Comparison of ENCODE assay signal across 1 cellular context in the genomic region with DNA sequence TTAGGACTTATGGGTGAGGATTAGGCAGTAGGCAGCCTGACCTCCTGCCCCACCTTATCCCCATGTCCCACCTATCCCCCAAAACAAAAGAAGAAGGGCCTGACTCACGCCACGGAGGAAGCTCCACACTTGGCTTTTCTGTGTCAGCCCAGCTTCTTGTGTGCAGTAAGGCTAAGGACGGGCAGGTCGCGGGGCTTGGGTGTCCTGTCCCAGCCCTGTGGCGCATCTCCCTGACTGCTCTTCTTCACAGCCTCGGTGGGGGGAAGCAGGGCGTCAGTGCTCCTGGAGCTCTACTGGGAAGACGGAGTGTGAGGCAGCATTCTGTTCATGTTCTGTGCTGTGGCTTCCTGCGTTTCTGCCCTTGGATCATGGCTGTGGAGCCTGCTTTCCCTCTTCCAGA.
TF ChIP-seq lines count a peak whose summit lies in the region.

No MANE protein-coding gene starts in this region.

TF ChIP-seq in H1, 55 proteins besides CTCF, POLR2A, EP300 and RAD21:
- TF ChIP-seq, protein P1, sequence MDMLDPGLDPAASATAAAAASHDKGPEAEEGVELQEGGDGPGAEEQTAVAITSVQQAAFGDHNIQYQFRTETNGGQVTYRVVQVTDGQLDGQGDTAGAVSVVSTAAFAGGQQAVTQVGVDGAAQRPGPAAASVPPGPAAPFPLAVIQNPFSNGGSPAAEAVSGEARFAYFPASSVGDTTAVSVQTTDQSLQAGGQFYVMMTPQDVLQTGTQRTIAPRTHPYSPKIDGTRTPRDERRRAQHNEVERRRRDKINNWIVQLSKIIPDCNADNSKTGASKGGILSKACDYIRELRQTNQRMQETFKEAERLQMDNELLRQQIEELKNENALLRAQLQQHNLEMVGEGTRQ (IDR thresholded peaks at IDR 0.05; ENCODE audit: low read length), result no peak
- TF ChIP-seq CTBP2 (IDR thresholded peaks at IDR 0.05; ENCODE audit: borderline replicate concordance, insufficient read depth, insufficient read length, low read length) (no peak), SP2 (IDR thresholded peaks at IDR 0.05; ENCODE audit: low read length) (no peak), BCL11A (IDR thresholded peaks at IDR 0.05; ENCODE audit: low read depth in 2 of 2, low read length in 2 of 2) (no peak), KDM4A (IDR thresholded peaks at IDR 0.05; ENCODE audit: low read depth, low read length, severe bottlenecking) (no peak), HDAC6 (IDR thresholded peaks at IDR 0.05; ENCODE audit: low read depth, low read length) (no peak), E2F6 (IDR thresholded peaks at IDR 0.05) (no peak), EZH2 (IDR thresholded peaks at IDR 0.05; ENCODE audit: low read depth, low read length, severe bottlenecking) (no peak), YY1 (IDR thresholded peaks at IDR 0.05; ENCODE audit: low read depth, low read length) (no peak), NRF1 (IDR thresholded peaks at IDR 0.05; ENCODE audit: low read depth, low read length) (no peak), CREB1 (IDR thresholded peaks at IDR 0.05) (no peak), HDAC2 (IDR thresholded peaks at IDR 0.05; ENCODE audit: borderline replicate concordance in 1 of 2, low read depth in 2 of 2, low read length in 2 of 2) (no peak), GABPA (IDR thresholded peaks at IDR 0.05; ENCODE audit: borderline replicate concordance, insufficient read depth, low read length) (no peak), GTF2F1 (IDR thresholded peaks at IDR 0.05; ENCODE audit: borderline replicate concordance, low read depth, low read length) (no peak), SUZ12 (IDR thresholded peaks at IDR 0.05; ENCODE audit: low read length) (no peak), TCF12 (IDR thresholded peaks at IDR 0.05; ENCODE audit: low read depth, low read length) (no peak)
- TF ChIP-seq, protein P2, sequence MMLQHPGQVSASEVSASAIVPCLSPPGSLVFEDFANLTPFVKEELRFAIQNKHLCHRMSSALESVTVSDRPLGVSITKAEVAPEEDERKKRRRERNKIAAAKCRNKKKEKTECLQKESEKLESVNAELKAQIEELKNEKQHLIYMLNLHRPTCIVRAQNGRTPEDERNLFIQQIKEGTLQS (IDR thresholded peaks at IDR 0.05; ENCODE audit: insufficient read depth, low read depth, low read length), result no peak
- TF ChIP-seq, protein P3, sequence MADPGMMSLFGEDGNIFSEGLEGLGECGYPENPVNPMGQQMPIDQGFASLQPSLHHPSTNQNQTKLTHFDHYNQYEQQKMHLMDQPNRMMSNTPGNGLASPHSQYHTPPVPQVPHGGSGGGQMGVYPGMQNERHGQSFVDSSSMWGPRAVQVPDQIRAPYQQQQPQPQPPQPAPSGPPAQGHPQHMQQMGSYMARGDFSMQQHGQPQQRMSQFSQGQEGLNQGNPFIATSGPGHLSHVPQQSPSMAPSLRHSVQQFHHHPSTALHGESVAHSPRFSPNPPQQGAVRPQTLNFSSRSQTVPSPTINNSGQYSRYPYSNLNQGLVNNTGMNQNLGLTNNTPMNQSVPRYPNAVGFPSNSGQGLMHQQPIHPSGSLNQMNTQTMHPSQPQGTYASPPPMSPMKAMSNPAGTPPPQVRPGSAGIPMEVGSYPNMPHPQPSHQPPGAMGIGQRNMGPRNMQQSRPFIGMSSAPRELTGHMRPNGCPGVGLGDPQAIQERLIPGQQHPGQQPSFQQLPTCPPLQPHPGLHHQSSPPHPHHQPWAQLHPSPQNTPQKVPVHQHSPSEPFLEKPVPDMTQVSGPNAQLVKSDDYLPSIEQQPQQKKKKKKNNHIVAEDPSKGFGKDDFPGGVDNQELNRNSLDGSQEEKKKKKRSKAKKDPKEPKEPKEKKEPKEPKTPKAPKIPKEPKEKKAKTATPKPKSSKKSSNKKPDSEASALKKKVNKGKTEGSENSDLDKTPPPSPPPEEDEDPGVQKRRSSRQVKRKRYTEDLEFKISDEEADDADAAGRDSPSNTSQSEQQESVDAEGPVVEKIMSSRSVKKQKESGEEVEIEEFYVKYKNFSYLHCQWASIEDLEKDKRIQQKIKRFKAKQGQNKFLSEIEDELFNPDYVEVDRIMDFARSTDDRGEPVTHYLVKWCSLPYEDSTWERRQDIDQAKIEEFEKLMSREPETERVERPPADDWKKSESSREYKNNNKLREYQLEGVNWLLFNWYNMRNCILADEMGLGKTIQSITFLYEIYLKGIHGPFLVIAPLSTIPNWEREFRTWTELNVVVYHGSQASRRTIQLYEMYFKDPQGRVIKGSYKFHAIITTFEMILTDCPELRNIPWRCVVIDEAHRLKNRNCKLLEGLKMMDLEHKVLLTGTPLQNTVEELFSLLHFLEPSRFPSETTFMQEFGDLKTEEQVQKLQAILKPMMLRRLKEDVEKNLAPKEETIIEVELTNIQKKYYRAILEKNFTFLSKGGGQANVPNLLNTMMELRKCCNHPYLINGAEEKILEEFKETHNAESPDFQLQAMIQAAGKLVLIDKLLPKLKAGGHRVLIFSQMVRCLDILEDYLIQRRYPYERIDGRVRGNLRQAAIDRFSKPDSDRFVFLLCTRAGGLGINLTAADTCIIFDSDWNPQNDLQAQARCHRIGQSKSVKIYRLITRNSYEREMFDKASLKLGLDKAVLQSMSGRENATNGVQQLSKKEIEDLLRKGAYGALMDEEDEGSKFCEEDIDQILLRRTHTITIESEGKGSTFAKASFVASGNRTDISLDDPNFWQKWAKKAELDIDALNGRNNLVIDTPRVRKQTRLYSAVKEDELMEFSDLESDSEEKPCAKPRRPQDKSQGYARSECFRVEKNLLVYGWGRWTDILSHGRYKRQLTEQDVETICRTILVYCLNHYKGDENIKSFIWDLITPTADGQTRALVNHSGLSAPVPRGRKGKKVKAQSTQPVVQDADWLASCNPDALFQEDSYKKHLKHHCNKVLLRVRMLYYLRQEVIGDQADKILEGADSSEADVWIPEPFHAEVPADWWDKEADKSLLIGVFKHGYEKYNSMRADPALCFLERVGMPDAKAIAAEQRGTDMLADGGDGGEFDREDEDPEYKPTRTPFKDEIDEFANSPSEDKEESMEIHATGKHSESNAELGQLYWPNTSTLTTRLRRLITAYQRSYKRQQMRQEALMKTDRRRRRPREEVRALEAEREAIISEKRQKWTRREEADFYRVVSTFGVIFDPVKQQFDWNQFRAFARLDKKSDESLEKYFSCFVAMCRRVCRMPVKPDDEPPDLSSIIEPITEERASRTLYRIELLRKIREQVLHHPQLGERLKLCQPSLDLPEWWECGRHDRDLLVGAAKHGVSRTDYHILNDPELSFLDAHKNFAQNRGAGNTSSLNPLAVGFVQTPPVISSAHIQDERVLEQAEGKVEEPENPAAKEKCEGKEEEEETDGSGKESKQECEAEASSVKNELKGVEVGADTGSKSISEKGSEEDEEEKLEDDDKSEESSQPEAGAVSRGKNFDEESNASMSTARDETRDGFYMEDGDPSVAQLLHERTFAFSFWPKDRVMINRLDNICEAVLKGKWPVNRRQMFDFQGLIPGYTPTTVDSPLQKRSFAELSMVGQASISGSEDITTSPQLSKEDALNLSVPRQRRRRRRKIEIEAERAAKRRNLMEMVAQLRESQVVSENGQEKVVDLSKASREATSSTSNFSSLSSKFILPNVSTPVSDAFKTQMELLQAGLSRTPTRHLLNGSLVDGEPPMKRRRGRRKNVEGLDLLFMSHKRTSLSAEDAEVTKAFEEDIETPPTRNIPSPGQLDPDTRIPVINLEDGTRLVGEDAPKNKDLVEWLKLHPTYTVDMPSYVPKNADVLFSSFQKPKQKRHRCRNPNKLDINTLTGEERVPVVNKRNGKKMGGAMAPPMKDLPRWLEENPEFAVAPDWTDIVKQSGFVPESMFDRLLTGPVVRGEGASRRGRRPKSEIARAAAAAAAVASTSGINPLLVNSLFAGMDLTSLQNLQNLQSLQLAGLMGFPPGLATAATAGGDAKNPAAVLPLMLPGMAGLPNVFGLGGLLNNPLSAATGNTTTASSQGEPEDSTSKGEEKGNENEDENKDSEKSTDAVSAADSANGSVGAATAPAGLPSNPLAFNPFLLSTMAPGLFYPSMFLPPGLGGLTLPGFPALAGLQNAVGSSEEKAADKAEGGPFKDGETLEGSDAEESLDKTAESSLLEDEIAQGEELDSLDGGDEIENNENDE (IDR thresholded peaks at IDR 0.05; ENCODE audit: insufficient replicate concordance, low read length), result no peak
